15 cellular contexts compared by ENCODE assay signal in genomic region chr2:168717790-168718502, GRCh38.
A peak's percentile ranks its signal among the peaks of the same experiment; 100 is the strongest.
DNase-seq lines count a peak whose midpoint lies in the region; ATAC-seq and TF ChIP-seq lines count a peak whose summit lies in the region.
"Had no signal": no experiment of that assay in that cellular context is flagged by ENCODE, and none has a peak within 500 bp of the region (broad histone marks: within the 10 kb centered on the region; RNA-seq: fewer than 3 reads in every experiment).

No MANE protein-coding gene starts in this region.

- H3K4me1 Mint-ChIP-seq in activated naive CD8-positive, alpha-beta T cell treated with anti-CD3 and anti-CD28 coated beads, Interleukin-2, amount 10 ng/mL, durations not matched to agents 7 days and 5 days, result peaks cover 14% of the 10 kb centered on the region
- peaks cover 19 to 30% of the 10 kb centered on the region in 2 donors for H3K4me1 Mint-ChIP-seq in natural killer cell

- no peaks in the 10 kb centered on the region for H3K36me3 ChIP-seq in Karpas-422 (ENCODE audit: insufficient read depth, low read length)

- H4K20me1 ChIP-seq in Karpas-422 (ENCODE audit: insufficient read depth, low read depth, low read length), result no peaks in the 10 kb centered on the region

- in situ Hi-C loops in G401 (cut with HindIII; ENCODE audit: low sequenced_read_pairs), result no loop called here

- no peaks in the 10 kb centered on the region for H3K9me2 ChIP-seq in Karpas-422 (replicated peaks; ENCODE audit: insufficient read depth, low read length)

- H3K4me3 Mint-ChIP-seq in activated naive CD8-positive, alpha-beta T cell treated with anti-CD3 and anti-CD28 coated beads, Interleukin-2, amount 10 ng/mL, durations not matched to agents 7 days and 5 days, result no peak overlapping the region
- H3K4me3 Mint-ChIP-seq in natural killer cell, result peak overlapping the region; percentile 13

- no peak overlapping the region for H3K27ac Mint-ChIP-seq in activated naive CD8-positive, alpha-beta T cell treated with anti-CD3 and anti-CD28 coated beads, Interleukin-2, amount 10 ng/mL, durations not matched to agents 7 days and 5 days
- H3K27ac Mint-ChIP-seq in natural killer cell, result peak overlapping the region; percentile 18 to 53
- H3K27ac Mint-ChIP-seq: CD4-positive, CD25-positive, alpha-beta regulatory T cell had no signal

- H2AFZ ChIP-seq in Karpas-422 (ENCODE audit: low read length), result no peak overlapping the region
- H2AFZ ChIP-seq: hepatocyte, parathyroid adenoma had no signal

- ATAC-seq in activated naive CD8-positive, alpha-beta T cell treated with anti-CD3 and anti-CD28 coated beads, Interleukin-2, amount 10 ng/mL, durations not matched to agents 7 days and 5 days (ENCODE audit: low read depth), result peak; percentile 77
- ATAC-seq in natural killer cell (peak; percentile 39 to 57 (median 40)), GM19463 (IDR thresholded peaks at IDR 0.05; ENCODE audit: unreplicated experiment) (no peak), GM21717 (IDR thresholded peaks at IDR 0.05; ENCODE audit: unreplicated experiment) (no peak)

- POLR2A ChIA-PET in activated naive CD8-positive, alpha-beta T cell treated with anti-CD3 and anti-CD28 coated beads, Interleukin-2, amount 10 ng/mL, durations not matched to agents 7 days and 5 days (lab: Charles Lee), result no interaction called here

- H3K4me1 ChIP-seq in Karpas-422 (ENCODE audit: low read length), result 0 out of 2 replicates have a peak, but pooled peaks cover 3% of the 10 kb centered on the region

- peak; percentile 6 for DNase-seq in activated CD4-positive, alpha-beta T cell treated with anti-CD3 and anti-CD28 coated beads for 48 hours
- no peak for DNase-seq in activated CD4-positive, alpha-beta T cell treated with anti-CD3 and anti-CD28 coated beads, Interleukin-2, amount 50 U/mL, for 4 hours
- peak; percentile 6 for DNase-seq in Karpas-422
- no peak for DNase-seq in activated naive CD8-positive, alpha-beta T cell treated with anti-CD3 and anti-CD28 coated beads, Interleukin-2, amount 10 ng/mL, durations not matched to agents 7 days and 5 days
- DNase-seq in natural killer cell, result no peak
- no peak for DNase-seq in G401 (ENCODE audit: low spot score)
- DNase-seq: amygdala; CD4-positive, CD25-positive, alpha-beta regulatory T cell; kidney glomerular epithelial cell; NCI-H187; NCI-H446 treated with DMSO at 0.1 percent for 48 hours had no signal

- H3K4me3 ChIP-seq in Karpas-422 (ENCODE audit: low read length), result no peak overlapping the region
- H3K4me3 ChIP-seq: hepatocyte had no signal

- no peaks in the 10 kb centered on the region for H3K9me3 Mint-ChIP-seq in activated naive CD8-positive, alpha-beta T cell treated with anti-CD3 and anti-CD28 coated beads, Interleukin-2, amount 10 ng/mL, durations not matched to agents 7 days and 5 days
- H3K9me3 Mint-ChIP-seq in natural killer cell, result no peaks in the 10 kb centered on the region
- H3K9me3 Mint-ChIP-seq: CD4-positive, CD25-positive, alpha-beta regulatory T cell had no signal

- H3K9me3 ChIP-seq in Karpas-422 (ENCODE audit: low read length), result no peaks in the 10 kb centered on the region

- intact Hi-C loops in natural killer cell (cut with micrococcal nuclease), result no loop called here

- H3K27me3 Mint-ChIP-seq in activated naive CD8-positive, alpha-beta T cell treated with anti-CD3 and anti-CD28 coated beads, Interleukin-2, amount 10 ng/mL, durations not matched to agents 7 days and 5 days, result no peaks in the 10 kb centered on the region
- H3K27me3 Mint-ChIP-seq in natural killer cell (ENCODE audit: low read depth in 2 of 2), result no peaks in the 10 kb centered on the region

- TF ChIP-seq CTCF in natural killer cell (IDR thresholded peaks at IDR 0.05), result no peak

- H3K36me3 Mint-ChIP-seq in activated naive CD8-positive, alpha-beta T cell treated with anti-CD3 and anti-CD28 coated beads, Interleukin-2, amount 10 ng/mL, durations not matched to agents 7 days and 5 days, result peaks cover 33% of the 10 kb centered on the region
- peaks cover 2% of the 10 kb centered on the region for H3K36me3 Mint-ChIP-seq in natural killer cell

- no peaks in the 10 kb centered on the region for H3K79me2 ChIP-seq in Karpas-422 (ENCODE audit: low read length)
- H3K79me2 ChIP-seq: parathyroid adenoma had no signal

- H3K27me3 ChIP-seq in Karpas-422 (ENCODE audit: low read length), result no peaks in the 10 kb centered on the region; the same call in 1 of the 2 replicates
- H3K27me3 ChIP-seq: hepatocyte had no signal

- H3K27ac ChIP-seq in Karpas-422 (ENCODE audit: low read length), result no peak overlapping the region
- H3K27ac ChIP-seq: hepatocyte, parathyroid adenoma had no signal

- no peak overlapping the region for H3K9ac ChIP-seq in Karpas-422 (ENCODE audit: low read length)
- H3K9ac ChIP-seq: parathyroid adenoma had no signal

- no peak overlapping the region for H3K4me2 ChIP-seq in Karpas-422 (ENCODE audit: low read depth, low read length, poor library complexity, severe bottlenecking)
- H3K4me2 ChIP-seq: hepatocyte had no signal

Comparison
In these comparisons a context has a peak if more than half of its experiments do, and no peak if none do; other contexts are left out.
1. DNase-seq: peak in activated CD4-positive, alpha-beta T cell treated with anti-CD3 and anti-CD28 coated beads for 48 hours (single experiment) and Karpas-422 (single experiment); none in activated CD4-positive, alpha-beta T cell treated with anti-CD3 and anti-CD28 coated beads, Interleukin-2, amount 50 U/mL, for 4 hours (0 of 2), activated naive CD8-positive, alpha-beta T cell treated with anti-CD3 and anti-CD28 coated beads, Interleukin-2, amount 10 ng/mL, durations not matched to agents 7 days and 5 days (single experiment), natural killer cell (single experiment) and G401 (single experiment).
2. ATAC-seq: peak in activated naive CD8-positive, alpha-beta T cell treated with anti-CD3 and anti-CD28 coated beads, Interleukin-2, amount 10 ng/mL, durations not matched to agents 7 days and 5 days (single experiment) and natural killer cell (3 of 3); none in GM19463 (single experiment) and GM21717 (single experiment).